ENCODE assay signal across 24 cellular contexts in the genomic region with DNA sequence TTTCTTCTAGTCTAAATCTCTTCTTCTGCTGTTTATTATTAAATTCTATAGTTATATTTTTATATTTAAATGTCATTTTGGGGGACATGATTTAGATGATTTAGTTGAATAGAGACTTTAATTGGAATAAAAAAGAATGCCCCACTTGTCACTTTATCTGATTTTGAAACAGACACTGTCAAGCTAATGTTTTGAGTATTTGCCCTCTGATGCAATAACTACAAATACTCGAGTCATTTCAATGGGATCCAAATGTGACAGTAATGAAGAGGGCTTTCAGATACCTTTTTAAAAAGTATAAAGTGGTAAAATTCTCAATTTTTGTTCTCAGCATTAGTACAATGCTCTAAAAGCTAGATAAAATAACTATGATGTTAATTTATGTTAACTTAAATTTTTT.
"Had no signal": no experiment of that assay in that cellular context is flagged by ENCODE, and none has a peak within 500 bp of the region (broad histone marks: within the 10 kb centered on the region; RNA-seq: fewer than 3 reads in every experiment).

No MANE protein-coding gene starts in this region.

- H3K4me3 ChIP-seq: ascending aorta, colonic mucosa, left ventricle myocardium inferior, mucosa of descending colon, neural progenitor cell, right atrium auricular region, vagina had no signal

- H3K9me3 ChIP-seq: ascending aorta, colonic mucosa, left ventricle myocardium inferior, mucosa of descending colon, right atrium auricular region, vagina had no signal

- H3K36me3 ChIP-seq: ascending aorta, colonic mucosa, left ventricle myocardium inferior, neural progenitor cell, right atrium auricular region, vagina had no signal

- H3K9me3 Mint-ChIP-seq: central memory CD8-positive, alpha-beta T cell; naive B cell; neural progenitor cell; stimulated activated naive CD8-positive, alpha-beta T cell treated with anti-CD3 and anti-CD28 coated beads, Interleukin-15, amount 100 ng/mL, for 72 hours had no signal

- H2AFZ ChIP-seq: neural progenitor cell had no signal

- H3K27ac ChIP-seq: ascending aorta, colonic mucosa, left ventricle myocardium inferior, neural progenitor cell, right atrium auricular region, vagina had no signal

- DNase-seq: activated CD4-positive, alpha-beta T cell treated with anti-CD3 and anti-CD28 coated beads, Interleukin-2, amount 50 U/mL, for 1 hour; activated CD4-positive, CD25-positive, alpha-beta regulatory T cell treated with anti-CD3 and anti-CD28 coated beads, Interleukin-2, amount 50 U/mL, for 72 hours; activated CD8-positive, alpha-beta memory T cell treated with anti-CD3 and anti-CD28 coated beads, Interleukin-2, amount 50 U/mL, for 48 hours; activated effector memory CD4-positive, alpha-beta T cell treated with Interleukin-2 at 50 U/mL for 16 hours; activated naive CD4-positive, alpha-beta T cell treated with anti-CD3 and anti-CD28 coated beads, Interleukin-2, amount 50 U/mL, for 16 hours; activated T-cell treated with anti-CD3 and anti-CD28 coated beads, Interleukin-2, amount 50 U/mL, for 48 hours; colonic mucosa; foreskin melanocyte; glutamatergic neuron; hippocampal formation; left ventricle myocardium inferior; mucosa of descending colon; naive B cell; small intestine; stimulated activated CD4-positive, alpha-beta T cell treated with anti-CD3 and anti-CD28 coated beads, Interleukin-4, amount 100 ng/mL, for 1 hour; stimulated activated naive CD8-positive, alpha-beta T cell treated with anti-CD3 and anti-CD28 coated beads, Interleukin-15, amount 100 ng/mL, for 72 hours; trophoblast cell had no signal

- FAIRE-seq: keratinocyte, small intestine had no signal

- H3K27me3 Mint-ChIP-seq: central memory CD8-positive, alpha-beta T cell; progenitor cell of endocrine pancreas; stimulated activated naive CD8-positive, alpha-beta T cell treated with anti-CD3 and anti-CD28 coated beads, Interleukin-15, amount 100 ng/mL, for 72 hours had no signal

- H3K36me3 Mint-ChIP-seq: naive B cell, neural progenitor cell had no signal

- H3K9ac ChIP-seq: neural progenitor cell had no signal

- H3K27ac Mint-ChIP-seq: naive B cell; neural progenitor cell; progenitor cell of endocrine pancreas; stimulated activated naive CD8-positive, alpha-beta T cell treated with anti-CD3 and anti-CD28 coated beads, Interleukin-15, amount 100 ng/mL, for 72 hours had no signal

- H3K4me1 ChIP-seq: ascending aorta, colonic mucosa, left ventricle myocardium inferior, neural progenitor cell, right atrium auricular region, vagina had no signal

- H3K4me2 ChIP-seq: neural progenitor cell had no signal

- H3K27me3 ChIP-seq: ascending aorta, colonic mucosa, neural progenitor cell, right atrium auricular region, vagina had no signal

- ATAC-seq: mucosa of descending colon; stimulated activated naive CD8-positive, alpha-beta T cell treated with anti-CD3 and anti-CD28 coated beads, Interleukin-15, amount 100 ng/mL, for 72 hours had no signal

- H3K4me3 Mint-ChIP-seq: central memory CD8-positive, alpha-beta T cell; naive B cell; neural progenitor cell; stimulated activated naive CD8-positive, alpha-beta T cell treated with anti-CD3 and anti-CD28 coated beads, Interleukin-15, amount 100 ng/mL, for 72 hours had no signal

- H3K4me1 Mint-ChIP-seq: central memory CD8-positive, alpha-beta T cell; naive B cell; neural progenitor cell; stimulated activated naive CD8-positive, alpha-beta T cell treated with anti-CD3 and anti-CD28 coated beads, Interleukin-15, amount 100 ng/mL, for 72 hours had no signal
